Comparison of ENCODE assay signal across 1 cellular context in the genomic region with DNA sequence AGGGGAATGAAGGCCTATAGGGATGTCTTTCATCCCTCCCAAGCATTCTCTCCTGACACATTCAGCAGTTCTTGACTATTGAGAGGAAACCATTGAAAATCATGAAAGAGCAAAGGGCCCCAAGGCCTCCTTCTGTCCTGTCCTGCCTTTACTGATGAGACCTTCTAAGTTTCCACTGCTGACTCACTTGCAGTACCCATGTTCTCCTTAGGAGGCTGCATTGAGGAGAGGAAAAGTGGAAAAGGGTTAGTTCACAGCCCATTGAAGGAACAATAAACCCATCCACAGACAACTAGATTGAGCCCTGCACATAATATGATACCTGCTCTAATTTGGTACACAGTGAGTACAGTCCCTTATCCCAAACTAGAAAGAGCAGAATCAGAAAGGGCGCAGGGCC.
TF ChIP-seq lines count a peak whose summit lies in the region.

No MANE protein-coding gene starts in this region.

TF ChIP-seq in GM23338, 12 proteins besides CTCF, POLR2A, EP300 and RAD21 (continued from another document):
- TF ChIP-seq, protein P1, sequence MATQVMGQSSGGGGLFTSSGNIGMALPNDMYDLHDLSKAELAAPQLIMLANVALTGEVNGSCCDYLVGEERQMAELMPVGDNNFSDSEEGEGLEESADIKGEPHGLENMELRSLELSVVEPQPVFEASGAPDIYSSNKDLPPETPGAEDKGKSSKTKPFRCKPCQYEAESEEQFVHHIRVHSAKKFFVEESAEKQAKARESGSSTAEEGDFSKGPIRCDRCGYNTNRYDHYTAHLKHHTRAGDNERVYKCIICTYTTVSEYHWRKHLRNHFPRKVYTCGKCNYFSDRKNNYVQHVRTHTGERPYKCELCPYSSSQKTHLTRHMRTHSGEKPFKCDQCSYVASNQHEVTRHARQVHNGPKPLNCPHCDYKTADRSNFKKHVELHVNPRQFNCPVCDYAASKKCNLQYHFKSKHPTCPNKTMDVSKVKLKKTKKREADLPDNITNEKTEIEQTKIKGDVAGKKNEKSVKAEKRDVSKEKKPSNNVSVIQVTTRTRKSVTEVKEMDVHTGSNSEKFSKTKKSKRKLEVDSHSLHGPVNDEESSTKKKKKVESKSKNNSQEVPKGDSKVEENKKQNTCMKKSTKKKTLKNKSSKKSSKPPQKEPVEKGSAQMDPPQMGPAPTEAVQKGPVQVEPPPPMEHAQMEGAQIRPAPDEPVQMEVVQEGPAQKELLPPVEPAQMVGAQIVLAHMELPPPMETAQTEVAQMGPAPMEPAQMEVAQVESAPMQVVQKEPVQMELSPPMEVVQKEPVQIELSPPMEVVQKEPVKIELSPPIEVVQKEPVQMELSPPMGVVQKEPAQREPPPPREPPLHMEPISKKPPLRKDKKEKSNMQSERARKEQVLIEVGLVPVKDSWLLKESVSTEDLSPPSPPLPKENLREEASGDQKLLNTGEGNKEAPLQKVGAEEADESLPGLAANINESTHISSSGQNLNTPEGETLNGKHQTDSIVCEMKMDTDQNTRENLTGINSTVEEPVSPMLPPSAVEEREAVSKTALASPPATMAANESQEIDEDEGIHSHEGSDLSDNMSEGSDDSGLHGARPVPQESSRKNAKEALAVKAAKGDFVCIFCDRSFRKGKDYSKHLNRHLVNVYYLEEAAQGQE (IDR thresholded peaks at IDR 0.05; ENCODE audit: unreplicated experiment), result no peak
- TF ChIP-seq POLR2AphosphoS5 (IDR thresholded peaks at IDR 0.05; ENCODE audit: low read depth), result no peak
- no peak for TF ChIP-seq CREB1 (CRISPR knock-in tag; IDR thresholded peaks at IDR 0.05; ENCODE audit: low read depth)
- no peak for TF ChIP-seq JUNB (IDR thresholded peaks at IDR 0.05; ENCODE audit: unreplicated experiment)
- TF ChIP-seq, protein P2, sequence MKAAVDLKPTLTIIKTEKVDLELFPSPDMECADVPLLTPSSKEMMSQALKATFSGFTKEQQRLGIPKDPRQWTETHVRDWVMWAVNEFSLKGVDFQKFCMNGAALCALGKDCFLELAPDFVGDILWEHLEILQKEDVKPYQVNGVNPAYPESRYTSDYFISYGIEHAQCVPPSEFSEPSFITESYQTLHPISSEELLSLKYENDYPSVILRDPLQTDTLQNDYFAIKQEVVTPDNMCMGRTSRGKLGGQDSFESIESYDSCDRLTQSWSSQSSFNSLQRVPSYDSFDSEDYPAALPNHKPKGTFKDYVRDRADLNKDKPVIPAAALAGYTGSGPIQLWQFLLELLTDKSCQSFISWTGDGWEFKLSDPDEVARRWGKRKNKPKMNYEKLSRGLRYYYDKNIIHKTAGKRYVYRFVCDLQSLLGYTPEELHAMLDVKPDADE (IDR thresholded peaks at IDR 0.05), result no peak
